In genomic region chrX:154730271-154730883, GRCh38 we compare ENCODE assay signal across 12 cellular contexts. TPM values are rescaled to one million over a fixed set of nuclear protein-coding genes. Genes with fewer than 3 reads are reported as not detected.
DNase-seq lines count a peak whose midpoint lies in the region; ATAC-seq and TF ChIP-seq lines count a peak whose summit lies in the region.
"Had no signal": no experiment of that assay in that cellular context is flagged by ENCODE, and none has a peak within 500 bp of the region (broad histone marks: within the 10 kb centered on the region; RNA-seq: fewer than 3 reads in every experiment).

No MANE protein-coding gene starts in this region.

- POLR2A ChIA-PET in activated naive CD8-positive, alpha-beta T cell treated with anti-CD3 and anti-CD28 coated beads, Interleukin-2, amount 10 ng/mL, durations not matched to agents 7 days and 5 days (lab: Charles Lee), result interaction anchor here (1.2 to 1.4 kb wide), 2 partner anchors 10 to 12 kb away, joined by 4 to 5 read pairs; no protein-coding TSS in a partner anchor
- POLR2A ChIA-PET in GM10248 (lab: Yijun Ruan, JAX), result no interaction called here

- WGBS in GM23248 (ENCODE audit: low coverage in 1 of 2, low lambda C conversion rate in 2 of 2, missing lambda C conversion rate in 2 of 2), 2 experiments, result 31 to 43% methylated on average over 5 to 6 of the region's 6 CpGs
- 31 to 48% methylated on average over 6 of the region's 6 CpGs for WGBS in sigmoid colon, 2 donors

- H3K79me2 ChIP-seq in GM23248 (ENCODE audit: insufficient read depth), result no peaks in the 10 kb centered on the region

- H2AFZ ChIP-seq in GM23248, result no peak overlapping the region

- H3K4me3 Mint-ChIP-seq in activated naive CD8-positive, alpha-beta T cell treated with anti-CD3 and anti-CD28 coated beads, Interleukin-2, amount 10 ng/mL, durations not matched to agents 7 days and 5 days, result peak overlapping the region; percentile 74
- H3K4me3 Mint-ChIP-seq: activated CD4-positive, alpha-beta T cell treated with anti-CD3 and anti-CD28 coated beads for 36 hours; type B pancreatic cell had no signal

- H3K9me3 ChIP-seq in GM23248 (ENCODE audit: low read depth), result no peaks in the 10 kb centered on the region
- no peaks in the 10 kb centered on the region for H3K9me3 ChIP-seq in sigmoid colon

- intact Hi-C loops in Right ventricle myocardium superior (cut with DNase I) (no loop called here), sigmoid colon (cut with DNase I) (no loop called here)

- peak overlapping the region; percentile 90 for H3K27ac Mint-ChIP-seq in activated naive CD8-positive, alpha-beta T cell treated with anti-CD3 and anti-CD28 coated beads, Interleukin-2, amount 10 ng/mL, durations not matched to agents 7 days and 5 days
- H3K27ac Mint-ChIP-seq: activated CD4-positive, alpha-beta T cell treated with anti-CD3 and anti-CD28 coated beads for 36 hours; progenitor cell of endocrine pancreas; type B pancreatic cell had no signal

- no peaks in the 10 kb centered on the region for H4K20me1 ChIP-seq in GM23248 (ENCODE audit: insufficient read depth)

- TF ChIP-seq CTCF in sigmoid colon (IDR thresholded peaks at IDR 0.05) (no peak), GM10248 (IDR thresholded peaks at IDR 0.05; ENCODE audit: control extremely low read depth, extremely low read depth, low read depth, missing control alignments) (no peak)

- no peak overlapping the region for H3K4me3 ChIP-seq in GM23248
- no peak overlapping the region for H3K4me3 ChIP-seq in sigmoid colon

- H3K27ac ChIP-seq in GM23248 (peak overlapping the region; percentile 15; the same call in 1 of the 2 replicates), sigmoid colon (peak overlapping the region; percentile 70 to 83 (median 80))

- TF ChIP-seq EP300 in sigmoid colon (IDR thresholded peaks at IDR 0.05), result no peak

- H3K9me2 ChIP-seq in GM23248 (ENCODE audit: insufficient read depth), result no peaks in the 10 kb centered on the region

- H3K27me3 ChIP-seq in GM23248 (replicated peaks; ENCODE audit: insufficient read depth) (no peaks in the 10 kb centered on the region), sigmoid colon (no peaks in the 10 kb centered on the region)

- H3K4me1 ChIP-seq in GM23248 (ENCODE audit: insufficient read depth), result peaks cover 69% of the 10 kb centered on the region
- H3K4me1 ChIP-seq in sigmoid colon, result peaks cover 0 to 87% (median 81%) of the 10 kb centered on the region in 4 donors

- H3K4me1 Mint-ChIP-seq in activated naive CD8-positive, alpha-beta T cell treated with anti-CD3 and anti-CD28 coated beads, Interleukin-2, amount 10 ng/mL, durations not matched to agents 7 days and 5 days, result peaks cover 83% of the 10 kb centered on the region

- H3K27me3 Mint-ChIP-seq in activated naive CD8-positive, alpha-beta T cell treated with anti-CD3 and anti-CD28 coated beads, Interleukin-2, amount 10 ng/mL, durations not matched to agents 7 days and 5 days, result no peaks in the 10 kb centered on the region
- H3K27me3 Mint-ChIP-seq: activated CD4-positive, alpha-beta T cell treated with anti-CD3 and anti-CD28 coated beads for 36 hours; type B pancreatic cell had no signal

- peak; percentile 72 for DNase-seq in GM23248
- no peak for DNase-seq in activated naive CD8-positive, alpha-beta T cell treated with anti-CD3 and anti-CD28 coated beads, Interleukin-2, amount 10 ng/mL, durations not matched to agents 7 days and 5 days
- DNase-seq in Right ventricle myocardium superior, result peak; percentile 54
- no peak for DNase-seq in sigmoid colon
- DNase-seq in activated T-cell treated with anti-CD3 and anti-CD28 coated beads for 4 hours, result no peak
- no peak for DNase-seq in NCI-H748 (lab: John Stamatoyannopoulos, UW; ENCODE audit: unreplicated experiment)
- no peak for DNase-seq in kidney glomerular epithelial cell (lab: John Stamatoyannopoulos, UW)
- no peak for DNase-seq in GM10248 (ENCODE audit: extremely low spot score)
- DNase-seq: activated CD4-positive, alpha-beta T cell treated with anti-CD3 and anti-CD28 coated beads for 36 hours; NCI-H526 had no signal

- H3F3A ChIP-seq in GM23248 (ENCODE audit: insufficient read depth), result peaks cover 65% of the 10 kb centered on the region

- TF ChIP-seq POLR2A in sigmoid colon (IDR thresholded peaks at IDR 0.05), result no peak

- H3K9ac ChIP-seq in GM23248, result no peak overlapping the region

- CTCF ChIA-PET in GM10248 (lab: Yijun Ruan, JAX), result no interaction called here

- ATAC-seq in activated naive CD8-positive, alpha-beta T cell treated with anti-CD3 and anti-CD28 coated beads, Interleukin-2, amount 10 ng/mL, durations not matched to agents 7 days and 5 days (ENCODE audit: low read depth), result no peak
- peak; percentile 34 for ATAC-seq in Right ventricle myocardium superior (ENCODE audit: poor library complexity)
- ATAC-seq: activated CD4-positive, alpha-beta T cell treated with anti-CD3 and anti-CD28 coated beads for 36 hours had no signal

- H3K36me3 ChIP-seq in GM23248 (ENCODE audit: low read depth) (no peaks in the 10 kb centered on the region), sigmoid colon (no peaks in the 10 kb centered on the region)

- peak overlapping the region; percentile 42 for H3K4me2 ChIP-seq in GM23248 (ENCODE audit: unreplicated experiment)

- peaks cover 21% of the 10 kb centered on the region for H3K36me3 Mint-ChIP-seq in activated naive CD8-positive, alpha-beta T cell treated with anti-CD3 and anti-CD28 coated beads, Interleukin-2, amount 10 ng/mL, durations not matched to agents 7 days and 5 days
- H3K36me3 Mint-ChIP-seq: type B pancreatic cell had no signal

- no peaks in the 10 kb centered on the region for H3K9me3 Mint-ChIP-seq in activated naive CD8-positive, alpha-beta T cell treated with anti-CD3 and anti-CD28 coated beads, Interleukin-2, amount 10 ng/mL, durations not matched to agents 7 days and 5 days
- H3K9me3 Mint-ChIP-seq: type B pancreatic cell had no signal

- in situ Hi-C loops in GM23248 (cut with MboI), result no loop called here

RNA-seq across cellular contexts. Expression of gene GAB3, which starts 20.5 kb away (rescaled TPM):
- total RNA-seq in GM23248 (2014; rRNA removed; shearing (Covaris generic)), result 0.25 and 0.76 TPM in 2 replicates
- 0.89 and 1.0 TPM in 2 replicates for polyA plus RNA-seq in GM23248 (2016; fragmentation: Nextera tagmentation; extraction: Ambion mirVana)
- 10 to 100 TPM; 17.7 to 18.7 TPM for total RNA-seq in activated naive CD8-positive, alpha-beta T cell treated with anti-CD3 and anti-CD28 coated beads, Interleukin-2, amount 10 ng/mL, durations not matched to agents 7 days and 5 days
- total RNA-seq in Right ventricle myocardium superior, result 11.9 TPM
- total RNA-seq in sigmoid colon, result 1 to 10 TPM; 2.0 to 5.5 (median 4.1) TPM
- 1 to 10 TPM in 1 of 3 donors, under 1 TPM in 2; 0.46 to 2.5 (median 0.60) TPM for polyA plus RNA-seq in sigmoid colon

RNA-seq across cellular contexts. Expression of gene DKC1, which starts 32.3 kb away (rescaled TPM):
- total RNA-seq in GM23248 (2014; rRNA removed; shearing (Covaris generic)), result 30.0 and 40.1 TPM in 2 replicates
- polyA plus RNA-seq in GM23248 (2016; fragmentation: Nextera tagmentation; extraction: Ambion mirVana), result 41.3 and 42.9 TPM in 2 replicates
- total RNA-seq in activated naive CD8-positive, alpha-beta T cell treated with anti-CD3 and anti-CD28 coated beads, Interleukin-2, amount 10 ng/mL, durations not matched to agents 7 days and 5 days, result 10 to 100 TPM; 67.2 to 70.5 TPM
- total RNA-seq in Right ventricle myocardium superior, result 21.2 TPM
- total RNA-seq in sigmoid colon, result 10 to 100 TPM; 18.2 to 38.8 (median 19.2) TPM
- 10 to 100 TPM; 19.7 to 47.5 (median 24.0) TPM for polyA plus RNA-seq in sigmoid colon

Comparison
In these comparisons a context has a peak if more than half of its experiments do, and no peak if none do; other contexts are left out.
1. DNase-seq: peak in GM23248 (single experiment) and Right ventricle myocardium superior (single experiment); none in activated naive CD8-positive, alpha-beta T cell treated with anti-CD3 and anti-CD28 coated beads, Interleukin-2, amount 10 ng/mL, durations not matched to agents 7 days and 5 days (single experiment), sigmoid colon (single experiment), activated T-cell treated with anti-CD3 and anti-CD28 coated beads for 4 hours (single experiment), NCI-H748 (single experiment), kidney glomerular epithelial cell (single experiment) and GM10248 (single experiment).